1 cellular context compared by ENCODE assay signal in the genomic region with DNA sequence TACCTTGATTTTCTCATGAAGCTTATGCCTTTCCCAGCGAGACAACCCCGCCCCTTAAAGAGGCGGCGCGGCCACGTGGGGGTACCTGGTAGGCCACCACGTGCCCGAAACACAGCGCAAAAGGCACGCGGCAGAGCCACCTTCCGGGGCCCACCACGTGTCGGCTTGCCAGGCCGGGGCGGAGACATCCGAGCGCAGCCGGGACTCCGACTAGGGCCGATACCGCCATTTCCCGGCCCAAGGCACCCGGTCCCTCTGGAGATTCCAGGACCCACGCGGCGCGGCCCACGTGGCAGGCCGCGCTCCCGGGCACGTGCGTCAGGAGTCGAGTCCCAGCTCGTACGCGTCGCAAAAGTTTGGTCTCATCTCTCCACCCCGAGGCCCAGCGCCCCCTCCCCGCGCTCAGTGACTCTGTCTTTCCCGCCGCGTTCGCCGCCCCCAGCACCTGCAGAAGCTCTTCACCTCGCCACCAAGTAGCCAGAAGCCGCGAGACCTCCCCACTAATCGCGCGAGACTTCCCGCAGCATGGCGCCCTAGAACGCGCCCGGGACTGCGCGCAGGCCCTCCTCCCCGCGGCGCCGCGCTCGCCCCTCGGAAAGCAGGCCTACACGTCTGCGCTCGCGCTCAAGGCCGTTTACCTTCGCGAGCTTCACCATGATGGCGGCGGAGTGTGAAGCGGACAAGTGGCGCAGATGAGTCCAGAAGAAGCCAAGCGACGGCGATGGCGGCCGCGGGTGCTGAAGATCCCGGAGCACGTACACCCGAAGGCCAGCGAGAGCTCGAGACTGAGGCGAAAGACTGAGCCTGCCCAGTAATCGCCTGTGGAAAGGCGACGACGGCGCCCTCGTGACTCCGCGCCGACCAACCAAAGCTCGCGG.
A peak's percentile ranks its signal among the peaks of the same experiment; 100 is the strongest.
TF ChIP-seq lines count a peak whose summit lies in the region.

A gene with protein sequence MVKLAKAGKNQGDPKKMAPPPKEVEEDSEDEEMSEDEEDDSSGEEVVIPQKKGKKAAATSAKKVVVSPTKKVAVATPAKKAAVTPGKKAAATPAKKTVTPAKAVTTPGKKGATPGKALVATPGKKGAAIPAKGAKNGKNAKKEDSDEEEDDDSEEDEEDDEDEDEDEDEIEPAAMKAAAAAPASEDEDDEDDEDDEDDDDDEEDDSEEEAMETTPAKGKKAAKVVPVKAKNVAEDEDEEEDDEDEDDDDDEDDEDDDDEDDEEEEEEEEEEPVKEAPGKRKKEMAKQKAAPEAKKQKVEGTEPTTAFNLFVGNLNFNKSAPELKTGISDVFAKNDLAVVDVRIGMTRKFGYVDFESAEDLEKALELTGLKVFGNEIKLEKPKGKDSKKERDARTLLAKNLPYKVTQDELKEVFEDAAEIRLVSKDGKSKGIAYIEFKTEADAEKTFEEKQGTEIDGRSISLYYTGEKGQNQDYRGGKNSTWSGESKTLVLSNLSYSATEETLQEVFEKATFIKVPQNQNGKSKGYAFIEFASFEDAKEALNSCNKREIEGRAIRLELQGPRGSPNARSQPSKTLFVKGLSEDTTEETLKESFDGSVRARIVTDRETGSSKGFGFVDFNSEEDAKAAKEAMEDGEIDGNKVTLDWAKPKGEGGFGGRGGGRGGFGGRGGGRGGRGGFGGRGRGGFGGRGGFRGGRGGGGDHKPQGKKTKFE (minus strand): TSS at position 787 of the 878 bp plus-strand sequence. CDS start 131 bp downstream, at position 656.

TF ChIP-seq in GM12878, 131 proteins besides CTCF, POLR2A, EP300 and RAD21 (continued from another document and continues in another):
- TF ChIP-seq, protein P1, sequence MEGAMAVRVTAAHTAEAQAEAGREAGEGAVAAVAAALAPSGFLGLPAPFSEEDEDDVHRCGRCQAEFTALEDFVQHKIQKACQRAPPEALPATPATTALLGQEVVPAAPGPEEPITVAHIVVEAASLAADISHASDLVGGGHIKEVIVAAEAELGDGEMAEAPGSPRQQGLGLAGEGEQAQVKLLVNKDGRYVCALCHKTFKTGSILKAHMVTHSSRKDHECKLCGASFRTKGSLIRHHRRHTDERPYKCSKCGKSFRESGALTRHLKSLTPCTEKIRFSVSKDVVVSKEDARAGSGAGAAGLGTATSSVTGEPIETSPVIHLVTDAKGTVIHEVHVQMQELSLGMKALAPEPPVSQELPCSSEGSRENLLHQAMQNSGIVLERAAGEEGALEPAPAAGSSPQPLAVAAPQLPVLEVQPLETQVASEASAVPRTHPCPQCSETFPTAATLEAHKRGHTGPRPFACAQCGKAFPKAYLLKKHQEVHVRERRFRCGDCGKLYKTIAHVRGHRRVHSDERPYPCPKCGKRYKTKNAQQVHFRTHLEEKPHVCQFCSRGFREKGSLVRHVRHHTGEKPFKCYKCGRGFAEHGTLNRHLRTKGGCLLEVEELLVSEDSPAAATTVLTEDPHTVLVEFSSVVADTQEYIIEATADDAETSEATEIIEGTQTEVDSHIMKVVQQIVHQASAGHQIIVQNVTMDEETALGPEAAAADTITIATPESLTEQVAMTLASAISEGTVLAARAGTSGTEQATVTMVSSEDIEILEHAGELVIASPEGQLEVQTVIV (IDR thresholded peaks at IDR 0.05; ENCODE audit: borderline replicate concordance, partially characterized antibody) = no peak
- TF ChIP-seq, protein P2, sequence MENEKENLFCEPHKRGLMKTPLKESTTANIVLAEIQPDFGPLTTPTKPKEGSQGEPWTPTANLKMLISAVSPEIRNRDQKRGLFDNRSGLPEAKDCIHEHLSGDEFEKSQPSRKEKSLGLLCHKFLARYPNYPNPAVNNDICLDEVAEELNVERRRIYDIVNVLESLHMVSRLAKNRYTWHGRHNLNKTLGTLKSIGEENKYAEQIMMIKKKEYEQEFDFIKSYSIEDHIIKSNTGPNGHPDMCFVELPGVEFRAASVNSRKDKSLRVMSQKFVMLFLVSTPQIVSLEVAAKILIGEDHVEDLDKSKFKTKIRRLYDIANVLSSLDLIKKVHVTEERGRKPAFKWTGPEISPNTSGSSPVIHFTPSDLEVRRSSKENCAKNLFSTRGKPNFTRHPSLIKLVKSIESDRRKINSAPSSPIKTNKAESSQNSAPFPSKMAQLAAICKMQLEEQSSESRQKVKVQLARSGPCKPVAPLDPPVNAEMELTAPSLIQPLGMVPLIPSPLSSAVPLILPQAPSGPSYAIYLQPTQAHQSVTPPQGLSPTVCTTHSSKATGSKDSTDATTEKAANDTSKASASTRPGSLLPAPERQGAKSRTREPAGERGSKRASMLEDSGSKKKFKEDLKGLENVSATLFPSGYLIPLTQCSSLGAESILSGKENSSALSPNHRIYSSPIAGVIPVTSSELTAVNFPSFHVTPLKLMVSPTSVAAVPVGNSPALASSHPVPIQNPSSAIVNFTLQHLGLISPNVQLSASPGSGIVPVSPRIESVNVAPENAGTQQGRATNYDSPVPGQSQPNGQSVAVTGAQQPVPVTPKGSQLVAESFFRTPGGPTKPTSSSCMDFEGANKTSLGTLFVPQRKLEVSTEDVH (IDR thresholded peaks at IDR 0.05; ENCODE audit: low read depth, partially characterized antibody) = no peak
- TF ChIP-seq CHD4 (IDR thresholded peaks at IDR 0.05) (no peak), YBX1 (IDR thresholded peaks at IDR 0.05) (no peak), DPF2 (IDR thresholded peaks at IDR 0.05) (peak; percentile 75; the same call in 1 of the 2 replicates), TARDBP (IDR thresholded peaks at IDR 0.05; ENCODE audit: borderline replicate concordance) (no peak), WRNIP1 (IDR thresholded peaks at IDR 0.05; ENCODE audit: borderline replicate concordance, low read depth, low read length) (no peak), JUND (IDR thresholded peaks at IDR 0.05; ENCODE audit: low read depth, low read length) (no peak), PAX5 (IDR thresholded peaks at IDR 0.05; ENCODE audit: borderline replicate concordance, low read depth, low read length) (no peak), NR2C1 (IDR thresholded peaks at IDR 0.05) (0 out of 2 replicates have a peak, but pooled peaks have one; percentile 12), EGR1 (IDR thresholded peaks at IDR 0.05; ENCODE audit: borderline replicate concordance in 1 of 2, low read depth in 2 of 2, low read length in 2 of 2) (peak in 1 of 2 experiments; percentile 26; a peak in 1 of 3 replicates), RCOR1 (conservative IDR thresholded peaks at IDR 0.05; ENCODE audit: low read depth, low read length) (0 out of 2 replicates have a peak, but pooled peaks have one; percentile 21), NRF1 (conservative IDR thresholded peaks at IDR 0.05; ENCODE audit: low read depth, low read length) (no peak), BCL11A (IDR thresholded peaks at IDR 0.05; ENCODE audit: low read depth, low read length) (no peak)
- TF ChIP-seq, protein P3, sequence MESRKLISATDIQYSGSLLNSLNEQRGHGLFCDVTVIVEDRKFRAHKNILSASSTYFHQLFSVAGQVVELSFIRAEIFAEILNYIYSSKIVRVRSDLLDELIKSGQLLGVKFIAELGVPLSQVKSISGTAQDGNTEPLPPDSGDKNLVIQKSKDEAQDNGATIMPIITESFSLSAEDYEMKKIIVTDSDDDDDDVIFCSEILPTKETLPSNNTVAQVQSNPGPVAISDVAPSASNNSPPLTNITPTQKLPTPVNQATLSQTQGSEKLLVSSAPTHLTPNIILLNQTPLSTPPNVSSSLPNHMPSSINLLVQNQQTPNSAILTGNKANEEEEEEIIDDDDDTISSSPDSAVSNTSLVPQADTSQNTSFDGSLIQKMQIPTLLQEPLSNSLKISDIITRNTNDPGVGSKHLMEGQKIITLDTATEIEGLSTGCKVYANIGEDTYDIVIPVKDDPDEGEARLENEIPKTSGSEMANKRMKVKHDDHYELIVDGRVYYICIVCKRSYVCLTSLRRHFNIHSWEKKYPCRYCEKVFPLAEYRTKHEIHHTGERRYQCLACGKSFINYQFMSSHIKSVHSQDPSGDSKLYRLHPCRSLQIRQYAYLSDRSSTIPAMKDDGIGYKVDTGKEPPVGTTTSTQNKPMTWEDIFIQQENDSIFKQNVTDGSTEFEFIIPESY (IDR thresholded peaks at IDR 0.05) = peak; percentile 74; the same call in 1 of the 2 replicates
- TF ChIP-seq, protein P4, sequence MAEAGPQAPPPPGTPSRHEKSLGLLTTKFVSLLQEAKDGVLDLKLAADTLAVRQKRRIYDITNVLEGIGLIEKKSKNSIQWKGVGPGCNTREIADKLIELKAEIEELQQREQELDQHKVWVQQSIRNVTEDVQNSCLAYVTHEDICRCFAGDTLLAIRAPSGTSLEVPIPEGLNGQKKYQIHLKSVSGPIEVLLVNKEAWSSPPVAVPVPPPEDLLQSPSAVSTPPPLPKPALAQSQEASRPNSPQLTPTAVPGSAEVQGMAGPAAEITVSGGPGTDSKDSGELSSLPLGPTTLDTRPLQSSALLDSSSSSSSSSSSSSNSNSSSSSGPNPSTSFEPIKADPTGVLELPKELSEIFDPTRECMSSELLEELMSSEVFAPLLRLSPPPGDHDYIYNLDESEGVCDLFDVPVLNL (IDR thresholded peaks at IDR 0.05; ENCODE audit: low read depth, low read length) = no peak
- TF ChIP-seq, protein P5, sequence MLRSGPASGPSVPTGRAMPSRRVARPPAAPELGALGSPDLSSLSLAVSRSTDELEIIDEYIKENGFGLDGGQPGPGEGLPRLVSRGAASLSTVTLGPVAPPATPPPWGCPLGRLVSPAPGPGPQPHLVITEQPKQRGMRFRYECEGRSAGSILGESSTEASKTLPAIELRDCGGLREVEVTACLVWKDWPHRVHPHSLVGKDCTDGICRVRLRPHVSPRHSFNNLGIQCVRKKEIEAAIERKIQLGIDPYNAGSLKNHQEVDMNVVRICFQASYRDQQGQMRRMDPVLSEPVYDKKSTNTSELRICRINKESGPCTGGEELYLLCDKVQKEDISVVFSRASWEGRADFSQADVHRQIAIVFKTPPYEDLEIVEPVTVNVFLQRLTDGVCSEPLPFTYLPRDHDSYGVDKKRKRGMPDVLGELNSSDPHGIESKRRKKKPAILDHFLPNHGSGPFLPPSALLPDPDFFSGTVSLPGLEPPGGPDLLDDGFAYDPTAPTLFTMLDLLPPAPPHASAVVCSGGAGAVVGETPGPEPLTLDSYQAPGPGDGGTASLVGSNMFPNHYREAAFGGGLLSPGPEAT (IDR thresholded peaks at IDR 0.05; ENCODE audit: low read depth) = peak; percentile 78; the same call in 1 of the 2 replicates
- TF ChIP-seq, protein P6, sequence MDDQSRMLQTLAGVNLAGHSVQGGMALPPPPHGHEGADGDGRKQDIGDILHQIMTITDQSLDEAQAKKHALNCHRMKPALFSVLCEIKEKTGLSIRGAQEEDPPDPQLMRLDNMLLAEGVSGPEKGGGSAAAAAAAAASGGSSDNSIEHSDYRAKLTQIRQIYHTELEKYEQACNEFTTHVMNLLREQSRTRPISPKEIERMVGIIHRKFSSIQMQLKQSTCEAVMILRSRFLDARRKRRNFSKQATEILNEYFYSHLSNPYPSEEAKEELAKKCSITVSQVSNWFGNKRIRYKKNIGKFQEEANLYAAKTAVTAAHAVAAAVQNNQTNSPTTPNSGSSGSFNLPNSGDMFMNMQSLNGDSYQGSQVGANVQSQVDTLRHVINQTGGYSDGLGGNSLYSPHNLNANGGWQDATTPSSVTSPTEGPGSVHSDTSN (IDR thresholded peaks at IDR 0.05; ENCODE audit: insufficient replicate concordance, low read depth, low read length) = no peak
- TF ChIP-seq, protein P7, sequence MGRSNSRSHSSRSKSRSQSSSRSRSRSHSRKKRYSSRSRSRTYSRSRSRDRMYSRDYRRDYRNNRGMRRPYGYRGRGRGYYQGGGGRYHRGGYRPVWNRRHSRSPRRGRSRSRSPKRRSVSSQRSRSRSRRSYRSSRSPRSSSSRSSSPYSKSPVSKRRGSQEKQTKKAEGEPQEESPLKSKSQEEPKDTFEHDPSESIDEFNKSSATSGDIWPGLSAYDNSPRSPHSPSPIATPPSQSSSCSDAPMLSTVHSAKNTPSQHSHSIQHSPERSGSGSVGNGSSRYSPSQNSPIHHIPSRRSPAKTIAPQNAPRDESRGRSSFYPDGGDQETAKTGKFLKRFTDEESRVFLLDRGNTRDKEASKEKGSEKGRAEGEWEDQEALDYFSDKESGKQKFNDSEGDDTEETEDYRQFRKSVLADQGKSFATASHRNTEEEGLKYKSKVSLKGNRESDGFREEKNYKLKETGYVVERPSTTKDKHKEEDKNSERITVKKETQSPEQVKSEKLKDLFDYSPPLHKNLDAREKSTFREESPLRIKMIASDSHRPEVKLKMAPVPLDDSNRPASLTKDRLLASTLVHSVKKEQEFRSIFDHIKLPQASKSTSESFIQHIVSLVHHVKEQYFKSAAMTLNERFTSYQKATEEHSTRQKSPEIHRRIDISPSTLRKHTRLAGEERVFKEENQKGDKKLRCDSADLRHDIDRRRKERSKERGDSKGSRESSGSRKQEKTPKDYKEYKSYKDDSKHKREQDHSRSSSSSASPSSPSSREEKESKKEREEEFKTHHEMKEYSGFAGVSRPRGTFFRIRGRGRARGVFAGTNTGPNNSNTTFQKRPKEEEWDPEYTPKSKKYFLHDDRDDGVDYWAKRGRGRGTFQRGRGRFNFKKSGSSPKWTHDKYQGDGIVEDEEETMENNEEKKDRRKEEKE (IDR thresholded peaks at IDR 0.05) = no peak
- TF ChIP-seq, protein P8, sequence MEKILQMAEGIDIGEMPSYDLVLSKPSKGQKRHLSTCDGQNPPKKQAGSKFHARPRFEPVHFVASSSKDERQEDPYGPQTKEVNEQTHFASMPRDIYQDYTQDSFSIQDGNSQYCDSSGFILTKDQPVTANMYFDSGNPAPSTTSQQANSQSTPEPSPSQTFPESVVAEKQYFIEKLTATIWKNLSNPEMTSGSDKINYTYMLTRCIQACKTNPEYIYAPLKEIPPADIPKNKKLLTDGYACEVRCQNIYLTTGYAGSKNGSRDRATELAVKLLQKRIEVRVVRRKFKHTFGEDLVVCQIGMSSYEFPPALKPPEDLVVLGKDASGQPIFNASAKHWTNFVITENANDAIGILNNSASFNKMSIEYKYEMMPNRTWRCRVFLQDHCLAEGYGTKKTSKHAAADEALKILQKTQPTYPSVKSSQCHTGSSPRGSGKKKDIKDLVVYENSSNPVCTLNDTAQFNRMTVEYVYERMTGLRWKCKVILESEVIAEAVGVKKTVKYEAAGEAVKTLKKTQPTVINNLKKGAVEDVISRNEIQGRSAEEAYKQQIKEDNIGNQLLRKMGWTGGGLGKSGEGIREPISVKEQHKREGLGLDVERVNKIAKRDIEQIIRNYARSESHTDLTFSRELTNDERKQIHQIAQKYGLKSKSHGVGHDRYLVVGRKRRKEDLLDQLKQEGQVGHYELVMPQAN (conservative IDR thresholded peaks at IDR 0.05) = peak; percentile 98
- TF ChIP-seq, protein P9, sequence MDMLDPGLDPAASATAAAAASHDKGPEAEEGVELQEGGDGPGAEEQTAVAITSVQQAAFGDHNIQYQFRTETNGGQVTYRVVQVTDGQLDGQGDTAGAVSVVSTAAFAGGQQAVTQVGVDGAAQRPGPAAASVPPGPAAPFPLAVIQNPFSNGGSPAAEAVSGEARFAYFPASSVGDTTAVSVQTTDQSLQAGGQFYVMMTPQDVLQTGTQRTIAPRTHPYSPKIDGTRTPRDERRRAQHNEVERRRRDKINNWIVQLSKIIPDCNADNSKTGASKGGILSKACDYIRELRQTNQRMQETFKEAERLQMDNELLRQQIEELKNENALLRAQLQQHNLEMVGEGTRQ (IDR thresholded peaks at IDR 0.05; ENCODE audit: borderline replicate concordance, low read depth, low read length) = peak; percentile 92
